ENCODE assay signal across 8 cellular contexts in genomic region chr22:39520054-39520873, GRCh38. TPM values are rescaled to one million over a fixed set of nuclear protein-coding genes. Genes with fewer than 3 reads are reported as not detected.
DNase-seq lines count a peak whose midpoint lies in the region; ATAC-seq, FAIRE-seq and TF ChIP-seq lines count a peak whose summit lies in the region.

TSS of gene ATF4 (plus strand) at chr22:39520562. CDS start at chr22:39521446, 884 bp downstream.

- WGBS in right cardiac atrium: under 1% methylated on average over 74 of the region's 74 CpGs

- H3K36me3 Mint-ChIP-seq in astrocyte (ENCODE audit: low read depth, unreplicated experiment): peaks cover 30% of the 10 kb centered on the region

- H2AFZ ChIP-seq in astrocyte (ENCODE audit: low read depth, low read length): peak within 1 kb of the TSS; percentile 95

- TF ChIP-seq POLR2A in GM18505 (IDR thresholded peaks at IDR 0.05; ENCODE audit: borderline replicate concordance, extremely low read depth, insufficient read depth, insufficient read length): peak; percentile 99
- peak in 1 of 2 donors; percentile 97 for TF ChIP-seq POLR2A in vagina (IDR thresholded peaks at IDR 0.05)

- DNase-seq in NCI-H2029 (lab: John Stamatoyannopoulos, UW) (peak; percentile 96), T-helper 22 cell (ENCODE audit: low read depth) (peak; percentile 95), astrocyte (ENCODE audit: low read depth) (peak; percentile 99), right cardiac atrium (peak; percentile 98 to 99 (median 98)), putamen (ENCODE audit: low spot score) (peak; percentile 93), vagina (ENCODE audit: extremely low spot score in 2 of 2) (peak in 1 of 2 donors; percentile 97)

- H3K9me3 ChIP-seq in astrocyte (ENCODE audit: insufficient read depth, low read depth, low read length) (no peaks in the 10 kb centered on the region), right cardiac atrium (ENCODE audit: control insufficient read depth, low read length) (no peaks in the 10 kb centered on the region), vagina (no peaks in the 10 kb centered on the region)

- H3K79me2 ChIP-seq in astrocyte (ENCODE audit: insufficient read depth, low read length): peaks cover 83% of the 10 kb centered on the region

- peaks cover 54% of the 10 kb centered on the region for H4K20me1 ChIP-seq in astrocyte (ENCODE audit: insufficient read depth, low read length)

- intact Hi-C loops in right cardiac atrium (cut with DNase I): loop anchor here in 2 of 4 donors (5.0 to 10.0 kb wide), 3 partner anchors 115 to 203 kb away; partner anchors contain the start of genes RPL3 (in 1 of the 2) and SYNGR1 (in 1 of the 2)
- intact Hi-C loops in vagina (cut with DNase I): loop anchor here (10.0 kb wide), 1 partner anchor 345 kb away; no protein-coding TSS in a partner anchor

- H3K27ac ChIP-seq in astrocyte (ENCODE audit: low read depth, low read length) (peak within 1 kb of the TSS; percentile 98), right cardiac atrium (ENCODE audit: low read length) (peak within 1 kb of the TSS; percentile 97), vagina (peak within 1 kb of the TSS; percentile 99)

- no peaks in the 10 kb centered on the region for H3K27me3 Mint-ChIP-seq in astrocyte (ENCODE audit: low read depth, unreplicated experiment)

- H3K4me3 ChIP-seq in astrocyte (ENCODE audit: insufficient read depth, low read depth, low read length) (peak within 1 kb of the TSS; percentile 99), right cardiac atrium (ENCODE audit: low read length) (peak within 1 kb of the TSS; percentile 91), vagina (peak within 1 kb of the TSS; percentile 87 to 97)

- peak; percentile 56 for FAIRE-seq in astrocyte (lab: Jason Lieb, UNC)

- H3K9me3 Mint-ChIP-seq in astrocyte (ENCODE audit: unreplicated experiment): no peaks in the 10 kb centered on the region

- H3K4me1 ChIP-seq in astrocyte (ENCODE audit: insufficient read depth, low read length) (peaks cover 19% of the 10 kb centered on the region), right cardiac atrium (ENCODE audit: control insufficient read depth, insufficient read depth, low read length) (peaks cover 6% of the 10 kb centered on the region), vagina (peaks cover 51% of the 10 kb centered on the region)

- peak; percentile 72 for ATAC-seq in GM18505 (IDR thresholded peaks at IDR 0.05; ENCODE audit: unreplicated experiment)
- peak; percentile 70 for ATAC-seq in HG02973 (IDR thresholded peaks at IDR 0.05; ENCODE audit: unreplicated experiment)
- peak; percentile 88 for ATAC-seq in right cardiac atrium

- H3K4me2 ChIP-seq in astrocyte (ENCODE audit: low read length): peak within 1 kb of the TSS; percentile 93

- peak within 1 kb of the TSS; percentile 93 for H3K4me3 Mint-ChIP-seq in astrocyte (ENCODE audit: unreplicated experiment)

- peaks cover 22% of the 10 kb centered on the region for H3K4me1 Mint-ChIP-seq in astrocyte (ENCODE audit: low read depth, unreplicated experiment)

- peak within 1 kb of the TSS; percentile 100 for H3K27ac Mint-ChIP-seq in astrocyte (ENCODE audit: unreplicated experiment)

- peaks cover 31% of the 10 kb centered on the region for H3K36me3 ChIP-seq in astrocyte (ENCODE audit: insufficient read depth, low read length)
- H3K36me3 ChIP-seq in vagina: peaks cover 0 to 32% of the 10 kb centered on the region in 2 donors

- TF ChIP-seq CTCF in astrocyte (IDR thresholded peaks at IDR 0.05; ENCODE audit: insufficient read depth, low read depth, low read length): no peak
- peak in 1 of 3 experiments; percentile 15 for TF ChIP-seq CTCF in vagina (IDR thresholded peaks at IDR 0.05)

- H3K9ac ChIP-seq in astrocyte (ENCODE audit: low read length): peak within 1 kb of the TSS; percentile 97

- H3K27me3 ChIP-seq in astrocyte (ENCODE audit: insufficient read depth, low read length) (no peaks in the 10 kb centered on the region), right cardiac atrium (ENCODE audit: control insufficient read depth, insufficient read depth) (no peaks in the 10 kb centered on the region), vagina (no peaks in the 10 kb centered on the region)

RNA-seq across cellular contexts. Expression of gene ATF4, which starts in this region (rescaled TPM):
- total RNA-seq in astrocyte (502 and 508 TPM in 2 replicates), right cardiac atrium (100 to 1,000 TPM; 156 to 254 (median 177) TPM), vagina (246 TPM)
- polyA plus RNA-seq in right cardiac atrium: 244 TPM
